8 cellular contexts compared by ENCODE assay signal in genomic region chr2:8543065-8543411, GRCh38.
DNase-seq lines count a peak whose midpoint lies in the region; ATAC-seq and TF ChIP-seq lines count a peak whose summit lies in the region.

No MANE protein-coding gene starts in this region.

- POLR2A ChIA-PET in HEK293T (lab: Yijun Ruan, JAX), result interaction anchor here (1.9 kb wide), 1 partner anchor 139 kb away, joined by 6 read pairs; the partner anchor contains the start of gene ID2

- no peak overlapping the region for H3K4me3 ChIP-seq in psoas muscle

- H3K27me3 ChIP-seq in psoas muscle (ENCODE audit: insufficient read depth in 3 of 3, low read length in 2 of 3), result peaks cover 0 to 2% (median 0%) of the 10 kb centered on the region in 3 donors

- ATAC-seq in GM19463 (IDR thresholded peaks at IDR 0.05; ENCODE audit: unreplicated experiment), result peak; percentile 19
- peak; percentile 13 for ATAC-seq in HG03064 (IDR thresholded peaks at IDR 0.05; ENCODE audit: low read depth, unreplicated experiment)
- no peak for ATAC-seq in psoas muscle
- no peak for ATAC-seq in GM19467 (IDR thresholded peaks at IDR 0.05; ENCODE audit: unreplicated experiment)
- ATAC-seq in esophagus mucosa, result no peak

- peak; percentile 61 for DNase-seq in activated T-helper 9 cell treated with anti-CD3 and anti-CD28 coated beads, Interleukin-2, amount 50 U/mL, for 16 hours (ENCODE audit: low read depth)
- DNase-seq in psoas muscle (no peak), HEK293T (ENCODE audit: extremely low spot score) (no peak), NCI-H345 (lab: John Stamatoyannopoulos, UW) (no peak)

- no peaks in the 10 kb centered on the region for H3K9me3 ChIP-seq in psoas muscle

- peak overlapping the region; percentile 46 for H3K27ac ChIP-seq in psoas muscle

- H3K4me1 ChIP-seq in psoas muscle, result no peaks in the 10 kb centered on the region

- 73 to 78% (median 78%) methylated on average over 7 of the region's 7 CpGs for WGBS in psoas muscle, 3 donors

- TF ChIP-seq CTCF in psoas muscle (IDR thresholded peaks at IDR 0.05), result no peak

- intact Hi-C loops in psoas muscle (cut with DNase I), result no loop called here

- no peaks in the 10 kb centered on the region for H3K36me3 ChIP-seq in psoas muscle (ENCODE audit: insufficient read depth in 1 of 2, low read depth in 1 of 2)

- CTCF ChIA-PET in HEK293T (lab: Yijun Ruan, JAX), result no interaction called here

TF ChIP-seq in HEK293T, 16 proteins besides CTCF, POLR2A, EP300 and RAD21:
- no peak for TF ChIP-seq ELF4 (IDR thresholded peaks at IDR 0.05)
TF ChIP-seq in HEK293T: peak in this region for 0.

Comparison
In these comparisons a context has a peak if more than half of its experiments do, and no peak if none do; other contexts are left out.
1. ATAC-seq: peak in GM19463 (single experiment) and HG03064 (single experiment); none in psoas muscle (0 of 4), GM19467 (single experiment) and esophagus mucosa (single experiment).